ENCODE assay signal across 11 cellular contexts in genomic region chr5:73298251-73299016, GRCh38.
DNase-seq lines count a peak whose midpoint lies in the region; ATAC-seq, FAIRE-seq and TF ChIP-seq lines count a peak whose summit lies in the region.
"Had no signal": no experiment of that assay in that cellular context is flagged by ENCODE, and none has a peak within 500 bp of the region (broad histone marks: within the 10 kb centered on the region; RNA-seq: fewer than 3 reads in every experiment).

No MANE protein-coding gene starts in this region.

- H3K4me3 Mint-ChIP-seq in activated naive CD8-positive, alpha-beta T cell treated with anti-CD3 and anti-CD28 coated beads for 36 hours, result no peak overlapping the region
- no peak overlapping the region for H3K4me3 Mint-ChIP-seq in activated naive CD8-positive, alpha-beta T cell treated with anti-CD3 and anti-CD28 coated beads, Interleukin-2, amount 50 U/mL, for 24 hours
- H3K4me3 Mint-ChIP-seq: natural killer cell had no signal

- TF ChIP-seq CTCF in GM12878 (IDR thresholded peaks at IDR 0.05 in 2 of 3, conservative IDR thresholded peaks at IDR 0.05 in 1 of 3; ENCODE audit: control insufficient read depth in 2 of 3, extremely low read depth in 1 of 3, insufficient read depth in 1 of 3, low read depth in 3 of 3, low read length in 3 of 3) (no peak), tibial nerve (IDR thresholded peaks at IDR 0.05) (no peak)

- SMC1A ChIA-PET in GM12878 (lab: Charles Lee; ENCODE audit: uncharacterized antibody, unreplicated experiment), result no interaction called here

- TF ChIP-seq RAD21 in GM12878 (IDR thresholded peaks at IDR 0.05; ENCODE audit: insufficient read depth, low read depth, low read length), result no peak

- TF ChIP-seq EP300 in GM12878 (IDR thresholded peaks at IDR 0.05; ENCODE audit: borderline replicate concordance in 1 of 2, control insufficient read depth in 1 of 2, low read depth in 2 of 2, low read length in 2 of 2) (no peak), tibial nerve (IDR thresholded peaks at IDR 0.05) (no peak)

- H3K36me3 Mint-ChIP-seq in activated naive CD8-positive, alpha-beta T cell treated with anti-CD3 and anti-CD28 coated beads for 36 hours, result peaks cover 5% of the 10 kb centered on the region
- H3K36me3 Mint-ChIP-seq in activated naive CD8-positive, alpha-beta T cell treated with anti-CD3 and anti-CD28 coated beads, Interleukin-2, amount 50 U/mL, for 24 hours (ENCODE audit: low read depth), result peaks cover 1% of the 10 kb centered on the region

- H3K27ac Mint-ChIP-seq in activated naive CD8-positive, alpha-beta T cell treated with anti-CD3 and anti-CD28 coated beads for 36 hours, result peak overlapping the region; percentile 21
- no peak overlapping the region for H3K27ac Mint-ChIP-seq in activated naive CD8-positive, alpha-beta T cell treated with anti-CD3 and anti-CD28 coated beads, Interleukin-2, amount 50 U/mL, for 24 hours
- H3K27ac Mint-ChIP-seq: natural killer cell had no signal

- H3K4ac ChIP-seq in mesenchymal stem cell (ENCODE audit: low read depth in 1 of 2, low read length in 2 of 2), result no peak overlapping the region

- H3K27ac ChIP-seq in GM12878 (ENCODE audit: control insufficient read depth, insufficient read depth) (no peak overlapping the region), mesenchymal stem cell (ENCODE audit: low read length, poor library complexity, severe bottlenecking) (no peak overlapping the region), tibial nerve (peak overlapping the region; percentile 66 to 88 (median 76))
- H3K27ac ChIP-seq: upper lobe of right lung had no signal

- intact Hi-C loops in GM12878 (cut with micrococcal nuclease; ENCODE audit: unreplicated experiment), result no loop called here

- RAD21 ChIA-PET in GM12878 (lab: Charles Lee; ENCODE audit: unreplicated experiment), result no interaction called here

- FAIRE-seq in GM12878 (lab: Jason Lieb, UNC), result no peak

- peak overlapping the region; percentile 31 for H4K8ac ChIP-seq in mesenchymal stem cell (ENCODE audit: low read length)

- POLR2A ChIA-PET in GM12878 (lab: Charles Lee), result no interaction called here

- in situ Hi-C loops in GM12878 (cut with MboI), result no loop called here

- H2BK15ac ChIP-seq in mesenchymal stem cell (ENCODE audit: low read depth, poor library complexity, severe bottlenecking), result peak overlapping the region; percentile 3

- peaks cover 12 to 28% of the 10 kb centered on the region in 2 experiments for H3K27me3 ChIP-seq in GM12878 (replicated peaks in 1 of 2; ENCODE audit: control insufficient read depth in 2 of 2, insufficient read depth in 2 of 2, low read length in 1 of 2)
- H3K27me3 ChIP-seq in mesenchymal stem cell (ENCODE audit: control insufficient read depth in 1 of 2, insufficient read depth in 1 of 2, low read length in 2 of 2), result peaks cover 67 to 99% of the 10 kb centered on the region in 2 experiments
- H3K27me3 ChIP-seq in tibial nerve, result peaks cover 4 to 76% of the 10 kb centered on the region in 2 donors

- peaks cover 28% of the 10 kb centered on the region for H3K4me1 Mint-ChIP-seq in activated naive CD8-positive, alpha-beta T cell treated with anti-CD3 and anti-CD28 coated beads for 36 hours
- H3K4me1 Mint-ChIP-seq in activated naive CD8-positive, alpha-beta T cell treated with anti-CD3 and anti-CD28 coated beads, Interleukin-2, amount 50 U/mL, for 24 hours, result peaks cover 16% of the 10 kb centered on the region

- H3K79me2 ChIP-seq in GM12878 (ENCODE audit: control insufficient read depth, insufficient read depth, low read length), result no peaks in the 10 kb centered on the region

- H3K9me3 Mint-ChIP-seq in activated naive CD8-positive, alpha-beta T cell treated with anti-CD3 and anti-CD28 coated beads for 36 hours, result peaks cover 1% of the 10 kb centered on the region
- no peaks in the 10 kb centered on the region for H3K9me3 Mint-ChIP-seq in activated naive CD8-positive, alpha-beta T cell treated with anti-CD3 and anti-CD28 coated beads, Interleukin-2, amount 50 U/mL, for 24 hours
- H3K9me3 Mint-ChIP-seq: natural killer cell had no signal

- no peaks in the 10 kb centered on the region for H3K79me1 ChIP-seq in mesenchymal stem cell (replicated peaks; ENCODE audit: low read length, poor library complexity, severe bottlenecking)

- H3K9me3 ChIP-seq in GM12878 (replicated peaks; ENCODE audit: control insufficient read depth, insufficient read depth, low read length), result no peaks in the 10 kb centered on the region; the same call in 1 of the 3 replicates
- H3K9me3 ChIP-seq in mesenchymal stem cell (ENCODE audit: control insufficient read depth, low read length), result no peaks in the 10 kb centered on the region
- no peaks in the 10 kb centered on the region for H3K9me3 ChIP-seq in tibial nerve
- H3K9me3 ChIP-seq: upper lobe of right lung had no signal

- H3K4me3 ChIP-seq in GM12878 (no peak overlapping the region), mesenchymal stem cell (ENCODE audit: insufficient read depth in 1 of 2, low read depth in 1 of 2, low read length in 2 of 2) (peak overlapping the region in 1 of 2 experiments; percentile 36), tibial nerve (peak overlapping the region; percentile 17 to 50 (median 32))
- H3K4me3 ChIP-seq: upper lobe of right lung had no signal

- H2BK120ac ChIP-seq in mesenchymal stem cell (ENCODE audit: low read depth, low read length), result no peak overlapping the region

- no peak overlapping the region for H3K14ac ChIP-seq in mesenchymal stem cell (ENCODE audit: low read length in 2 of 2)

- H3K27me3 Mint-ChIP-seq in activated naive CD8-positive, alpha-beta T cell treated with anti-CD3 and anti-CD28 coated beads for 36 hours, result peaks cover 92% of the 10 kb centered on the region
- peaks cover 84% of the 10 kb centered on the region for H3K27me3 Mint-ChIP-seq in activated naive CD8-positive, alpha-beta T cell treated with anti-CD3 and anti-CD28 coated beads, Interleukin-2, amount 50 U/mL, for 24 hours

- H4K20me1 ChIP-seq in GM12878 (ENCODE audit: control insufficient read depth, insufficient read depth), result no peaks in the 10 kb centered on the region; the same call in 1 of the 2 replicates

- no peak for DNase-seq in activated naive CD8-positive, alpha-beta T cell treated with anti-CD3 and anti-CD28 coated beads for 36 hours
- DNase-seq in activated naive CD8-positive, alpha-beta T cell treated with anti-CD3 and anti-CD28 coated beads, Interleukin-2, amount 50 U/mL, for 24 hours, result no peak
- DNase-seq in GM12878 (ENCODE audit: low read depth, low spot score) (no peak), mesenchymal stem cell (peak; percentile 60), tibial nerve (ENCODE audit: low spot score in 2 of 2) (no peak), nucleus accumbens (lab: John Stamatoyannopoulos, UW) (no peak), iPS-NIHi7 (ENCODE audit: extremely low spot score) (no peak), amniotic stem cell (lab: John Stamatoyannopoulos, UW) (no peak)
- DNase-seq: C1 segment of cervical spinal cord, natural killer cell, upper lobe of right lung had no signal

- BruUV-seq in GM12878 (replicated peaks; lab: Mats Ljungman, UMichigan), result no TSS peak

- CTCF ChIA-PET in GM12878 (lab: Yijun Ruan, JAX), result no interaction called here

- peak overlapping the region; percentile 43 for H4K91ac ChIP-seq in mesenchymal stem cell (ENCODE audit: low read length)

- no peak overlapping the region for H3K23ac ChIP-seq in mesenchymal stem cell (ENCODE audit: low read length in 2 of 2)

- H3K18ac ChIP-seq in mesenchymal stem cell (ENCODE audit: low read depth in 1 of 2, low read length in 2 of 2), result peak overlapping the region in 1 of 2 experiments; percentile 11

- H2AK5ac ChIP-seq in mesenchymal stem cell (ENCODE audit: low read length, severe bottlenecking), result no peak overlapping the region

- H2AFZ ChIP-seq in GM12878 (ENCODE audit: control insufficient read depth, low read depth, low read length) (no peak overlapping the region), mesenchymal stem cell (ENCODE audit: low read depth, low read length) (no peak overlapping the region)

- TF ChIP-seq POLR2A in GM12878 (IDR thresholded peaks at IDR 0.05; ENCODE audit: low read depth, low read length), result no peak
- TF ChIP-seq POLR2A in tibial nerve (IDR thresholded peaks at IDR 0.05), result peak; percentile 22 to 27

- no peak for ATAC-seq in activated naive CD8-positive, alpha-beta T cell treated with anti-CD3 and anti-CD28 coated beads, Interleukin-2, amount 50 U/mL, for 24 hours
- ATAC-seq in GM12878, result no peak
- ATAC-seq: natural killer cell, upper lobe of right lung had no signal

- H2BK5ac ChIP-seq in mesenchymal stem cell (ENCODE audit: low read depth, low read length, poor library complexity, severe bottlenecking), result no peak overlapping the region

- no peak overlapping the region for H2BK12ac ChIP-seq in mesenchymal stem cell (ENCODE audit: low read length in 2 of 2)

- no peaks in the 10 kb centered on the region for H3K36me3 ChIP-seq in GM12878 (ENCODE audit: control insufficient read depth in 2 of 2, insufficient read depth in 2 of 2, low read length in 1 of 2)
- no peaks in the 10 kb centered on the region for H3K36me3 ChIP-seq in mesenchymal stem cell (ENCODE audit: control insufficient read depth in 1 of 2, insufficient read depth in 2 of 2, low read depth in 1 of 2, low read length in 2 of 2)
- H3K36me3 ChIP-seq in tibial nerve, result no peaks in the 10 kb centered on the region
- H3K36me3 ChIP-seq: upper lobe of right lung had no signal

- H3K9ac ChIP-seq in GM12878 (ENCODE audit: control insufficient read depth, insufficient read depth, low read length), result no peak overlapping the region
- no peak overlapping the region for H3K9ac ChIP-seq in mesenchymal stem cell (ENCODE audit: low read length)

- H3K4me2 ChIP-seq in GM12878 (ENCODE audit: control insufficient read depth, insufficient read depth) (no peak overlapping the region), mesenchymal stem cell (ENCODE audit: low read length, poor library complexity, severe bottlenecking) (peak overlapping the region; percentile 78)

- H3K4me1 ChIP-seq in GM12878 (ENCODE audit: control insufficient read depth, insufficient read depth, low read length), result no peaks in the 10 kb centered on the region
- peaks cover 28% of the 10 kb centered on the region for H3K4me1 ChIP-seq in mesenchymal stem cell (ENCODE audit: control insufficient read depth, insufficient read depth, low read depth, low read length)
- H3K4me1 ChIP-seq in tibial nerve, result peaks cover 0 to 59% (median 8%) of the 10 kb centered on the region in 4 donors

- WGBS in GM12878 (ENCODE audit: insufficient coverage, insufficient replicate concordance, low lambda C conversion rate, missing lambda C conversion rate), result 65% methylated on average over 45 of the region's 61 CpGs
- WGBS in mesenchymal stem cell, result 2% methylated on average over 59 of the region's 61 CpGs
- 4% methylated on average over 44 to 56 of the region's 61 CpGs for WGBS in tibial nerve, 2 donors

TF ChIP-seq in GM12878, 131 proteins besides CTCF, POLR2A, EP300 and RAD21:
- TF ChIP-seq IKZF1 (conservative IDR thresholded peaks at IDR 0.05), result no peak
- peak; percentile 75 for TF ChIP-seq SUZ12 (IDR thresholded peaks at IDR 0.05; ENCODE audit: unreplicated experiment)

Comparison
In these comparisons a context has a peak if more than half of its experiments do, and no peak if none do; other contexts are left out.
1. H3K27ac ChIP-seq: peak in tibial nerve (4 of 4); none in GM12878 (single experiment) and mesenchymal stem cell (single experiment).